8 cellular contexts compared by ENCODE assay signal in genomic region chr13:51832471-51833152, GRCh38. TPM values are rescaled to one million over a fixed set of nuclear protein-coding genes. Genes with fewer than 3 reads are reported as not detected.
DNase-seq lines count a peak whose midpoint lies in the region; ATAC-seq, FAIRE-seq and TF ChIP-seq lines count a peak whose summit lies in the region.

No MANE protein-coding gene starts in this region.

- DNase-seq in DND-41 = peak; percentile 26
- peak; percentile 27 for DNase-seq in HT-29 (ENCODE audit: low spot score)
- DNase-seq in T-helper 9 cell = peak; percentile 40
- DNase-seq in H1 (ENCODE audit: low read depth in 1 of 2, low spot score in 2 of 2) = no peak
- DNase-seq in naive thymus-derived CD8-positive, alpha-beta T cell = peak in 9 of 10 donors; percentile 51 to 84 (median 66)
- no peak for DNase-seq in retina
- DNase-seq in smooth muscle cell (lab: John Stamatoyannopoulos, UW; ENCODE audit: unreplicated experiment) = no peak

- peak; percentile 46 for TF ChIP-seq CTCF in DND-41 (IDR thresholded peaks at IDR 0.05; ENCODE audit: borderline replicate concordance, extremely low read depth, low read length, poor library complexity, severe bottlenecking)
- peak; percentile 64 to 70 (median 67) for TF ChIP-seq CTCF in H1 (IDR thresholded peaks at IDR 0.05; ENCODE audit: control extremely low read depth in 1 of 3, insufficient read depth in 1 of 3, low read depth in 1 of 3, low read length in 3 of 3)
- no peak for TF ChIP-seq CTCF in smooth muscle cell (IDR thresholded peaks at IDR 0.05; ENCODE audit: borderline replicate concordance, insufficient read depth, poor library complexity, severe bottlenecking)

- H3K4me1 ChIP-seq in DND-41 (ENCODE audit: insufficient read depth, low read length) = no peaks in the 10 kb centered on the region
- no peaks in the 10 kb centered on the region for H3K4me1 ChIP-seq in H1 (replicated peaks in 1 of 4; ENCODE audit: control insufficient read depth in 3 of 4, insufficient read depth in 4 of 4, low read length in 3 of 4)
- H3K4me1 ChIP-seq in smooth muscle cell (ENCODE audit: low read depth) = no peaks in the 10 kb centered on the region

- peak overlapping the region in 7 of 10 donors; percentile 46 to 73 (median 56) for H3K4me3 Mint-ChIP-seq in naive thymus-derived CD8-positive, alpha-beta T cell

- no peak for TF ChIP-seq EP300 in H1 (IDR thresholded peaks at IDR 0.05; ENCODE audit: borderline replicate concordance in 1 of 2, low read depth in 2 of 2, low read length in 2 of 2)

- no peaks in the 10 kb centered on the region for H3K9me3 Mint-ChIP-seq in naive thymus-derived CD8-positive, alpha-beta T cell

- H4K8ac ChIP-seq in H1 (ENCODE audit: extremely low read depth, insufficient read depth, low read length) = no peak overlapping the region

- POLR2A ChIA-PET in H1 (lab: Charles Lee; ENCODE audit: partially characterized antibody) = interaction anchor here (0.8 to 1.2 kb wide), 2 partner anchors 12 to 101 kb away, joined by 3 read pairs; no protein-coding TSS in a partner anchor
- POLR2A ChIA-PET in naive thymus-derived CD8-positive, alpha-beta T cell (lab: Charles Lee) = interaction anchor here (1.2 to 6.1 kb wide), 5 partner anchors 12 to 383 kb away, joined by 3 to 92 read pairs (median 11); no protein-coding TSS in a partner anchor

- H3K56ac ChIP-seq in H1 (replicated peaks; ENCODE audit: insufficient read length, low read depth, low read length) = no peak overlapping the region

- no peaks in the 10 kb centered on the region for H3K36me3 Mint-ChIP-seq in naive thymus-derived CD8-positive, alpha-beta T cell

- H3K9me3 ChIP-seq in DND-41 (ENCODE audit: insufficient read depth, low read length, severe bottlenecking) (no peaks in the 10 kb centered on the region), H1 (ENCODE audit: insufficient read depth in 2 of 2, low read depth in 1 of 2, low read length in 1 of 2) (no peaks in the 10 kb centered on the region), smooth muscle cell (replicated peaks; ENCODE audit: low read depth) (no peaks in the 10 kb centered on the region)

- ATAC-seq in DND-41 (ENCODE audit: insufficient read depth, low read depth) = peak; percentile 74
- peak; percentile 95 for ATAC-seq in GM19463 (IDR thresholded peaks at IDR 0.05; ENCODE audit: unreplicated experiment)
- ATAC-seq in naive thymus-derived CD8-positive, alpha-beta T cell = peak; percentile 97 to 98

- H3K14ac ChIP-seq in H1 (ENCODE audit: insufficient read length) = no peak overlapping the region

- CTCF ChIA-PET in H1 (lab: Charles Lee; ENCODE audit: partially characterized antibody) = interaction anchor here (0.7 to 8.8 kb wide), 15 partner anchors 10 to 399 kb away, joined by 3 to 105 read pairs (median 5); partner anchors contain the start of genes NEK5 and TMEM272

- no peak overlapping the region for H3K4me3 ChIP-seq in DND-41 (ENCODE audit: low read depth in 1 of 2, low read length in 2 of 2)
- no peak overlapping the region for H3K4me3 ChIP-seq in H1 (ENCODE audit: extremely low read depth in 1 of 4, insufficient read depth in 2 of 4, low read depth in 3 of 4, low read length in 4 of 4)
- no peak overlapping the region for H3K4me3 ChIP-seq in smooth muscle cell

- FAIRE-seq in H1 (lab: Jason Lieb, UNC) = peak; percentile 63

- WGBS in H1 (ENCODE audit: extremely low coverage in 1 of 2, insufficient coverage in 1 of 2, insufficient read length in 1 of 2, insufficient replicate concordance in 2 of 2, low coverage in 1 of 2, low lambda C conversion rate in 2 of 2, missing lambda C conversion rate in 1 of 2), 2 experiments = 81% methylated on average over 6 of the region's 6 CpGs; no CpG with 5 or more reads in 1 of the 2 experiments
- 80% methylated on average over 6 of the region's 6 CpGs for WGBS in smooth muscle cell (ENCODE audit: low lambda C conversion rate)

- no peak overlapping the region for H4K5ac ChIP-seq in H1 (ENCODE audit: insufficient read length, low read depth, low read length)

- H3K4me2 ChIP-seq in DND-41 (ENCODE audit: insufficient read depth, low read length) = no peak overlapping the region
- H3K4me2 ChIP-seq in H1 (ENCODE audit: insufficient read depth in 1 of 2, low read depth in 2 of 2, low read length in 2 of 2) = no peak overlapping the region
- no peak overlapping the region for H3K4me2 ChIP-seq in smooth muscle cell

- no peak overlapping the region for H3K27ac ChIP-seq in DND-41 (ENCODE audit: low read length)
- H3K27ac ChIP-seq in H1 (ENCODE audit: low read depth, low read length) = no peak overlapping the region
- no peak overlapping the region for H3K27ac ChIP-seq in smooth muscle cell (ENCODE audit: low read depth)

- no peak overlapping the region for H3K18ac ChIP-seq in H1 (ENCODE audit: extremely low read depth, low read length)

- peak; percentile 74 to 75 for TF ChIP-seq RAD21 in H1 (IDR thresholded peaks at IDR 0.05 in 1 of 2, conservative IDR thresholded peaks at IDR 0.05 in 1 of 2; ENCODE audit: low read depth in 2 of 2, low read length in 2 of 2)

- H2BK12ac ChIP-seq in H1 (ENCODE audit: low read depth, low read length) = no peak overlapping the region

- no peak for TF ChIP-seq POLR2A in H1 (IDR thresholded peaks at IDR 0.05; ENCODE audit: control extremely low read depth in 1 of 2, low read depth in 2 of 2, low read length in 2 of 2)

- no peaks in the 10 kb centered on the region for H3K23me2 ChIP-seq in H1 (ENCODE audit: low read depth, low read length)

- no peak overlapping the region for H2BK15ac ChIP-seq in H1 (ENCODE audit: low read length)

- H3F3A ChIP-seq in smooth muscle cell (ENCODE audit: low read depth) = no peaks in the 10 kb centered on the region

- H3K27ac Mint-ChIP-seq in naive thymus-derived CD8-positive, alpha-beta T cell = peak overlapping the region; percentile 3 to 91 (median 86)

- no peaks in the 10 kb centered on the region for H3K27me3 Mint-ChIP-seq in naive thymus-derived CD8-positive, alpha-beta T cell

- H3K9ac ChIP-seq in DND-41 (ENCODE audit: low read depth, low read length) (no peak overlapping the region), H1 (replicated peaks in 1 of 4; ENCODE audit: extremely low read depth in 1 of 4, low read depth in 3 of 4, low read length in 3 of 4) (no peak overlapping the region), smooth muscle cell (ENCODE audit: low read depth) (no peak overlapping the region)

- peaks cover 42 to 84% (median 63%) of the 10 kb centered on the region in 4 donors for H3K4me1 Mint-ChIP-seq in naive thymus-derived CD8-positive, alpha-beta T cell

- H4K20me1 ChIP-seq in DND-41 (ENCODE audit: insufficient read depth, low read length) (no peaks in the 10 kb centered on the region), H1 (replicated peaks in 1 of 2; ENCODE audit: control insufficient read depth in 1 of 2, insufficient read depth in 2 of 2, low read length in 2 of 2) (no peaks in the 10 kb centered on the region), smooth muscle cell (ENCODE audit: low read depth) (no peaks in the 10 kb centered on the region)

- H3K27me3 ChIP-seq in DND-41 (ENCODE audit: insufficient read depth, low read length, poor library complexity) (peaks cover 19% of the 10 kb centered on the region), H1 (replicated peaks in 1 of 4; ENCODE audit: control insufficient read depth in 3 of 4, extremely low read depth in 1 of 4, insufficient read depth in 3 of 4, low read length in 3 of 4) (no peaks in the 10 kb centered on the region), smooth muscle cell (ENCODE audit: low read depth) (no peaks in the 10 kb centered on the region)

- H2AK5ac ChIP-seq in H1 (ENCODE audit: low read depth, low read length) = no peak overlapping the region

- no peak overlapping the region for H3K4ac ChIP-seq in H1 (replicated peaks; ENCODE audit: insufficient read length, low read depth, low read length)

- H3K23ac ChIP-seq in H1 (ENCODE audit: insufficient read length) = no peak overlapping the region

- H2AFZ ChIP-seq in DND-41 (ENCODE audit: low read depth, low read length) = no peak overlapping the region
- H2AFZ ChIP-seq in H1 (ENCODE audit: low read length) = no peak overlapping the region
- no peak overlapping the region for H2AFZ ChIP-seq in smooth muscle cell (ENCODE audit: low read depth)

- H3K79me1 ChIP-seq in H1 (ENCODE audit: low read depth, low read length) = no peaks in the 10 kb centered on the region

- no peak overlapping the region for H4K91ac ChIP-seq in H1 (replicated peaks; ENCODE audit: insufficient read length, low read length)

- H3K36me3 ChIP-seq in DND-41 (ENCODE audit: insufficient read depth, low read length) (no peaks in the 10 kb centered on the region), H1 (ENCODE audit: control insufficient read depth in 2 of 4, insufficient read depth in 4 of 4, low read length in 3 of 4) (no peaks in the 10 kb centered on the region; a peak in 1 of 8 replicates), smooth muscle cell (ENCODE audit: low read depth) (no peaks in the 10 kb centered on the region)

- H2BK5ac ChIP-seq in H1 (ENCODE audit: low read depth, low read length) = no peak overlapping the region

- H3K79me2 ChIP-seq in DND-41 (ENCODE audit: insufficient read depth, low read length) = no peaks in the 10 kb centered on the region
- no peaks in the 10 kb centered on the region for H3K79me2 ChIP-seq in H1 (ENCODE audit: control insufficient read depth in 1 of 2, insufficient read depth in 2 of 2, low read length in 2 of 2)
- H3K79me2 ChIP-seq in smooth muscle cell (ENCODE audit: low read depth) = no peaks in the 10 kb centered on the region

- no peak overlapping the region for H2BK120ac ChIP-seq in H1 (replicated peaks; ENCODE audit: low read depth, low read length)

- no peak overlapping the region for H2BK20ac ChIP-seq in H1 (ENCODE audit: low read length)

RNA-seq across cellular contexts. Expression of gene TMEM272, which starts 12.4 kb away (rescaled TPM):
- not detected in 2 replicates for total RNA-seq in HT-29 (2014; rRNA removed; shearing (Covaris generic))
- total RNA-seq in H1 (2021; fragmentation: NEBNext Ultra II Directional; extraction: Animal tissue kit (Norgen Biotek cat#: 25700)) = not detected in 2 replicates
- polyA plus RNA-seq in H1 (2011; rRNA removed) = 0.05 and 0.06 TPM in 2 replicates
- polyA plus RNA-seq in H1 (2011; cell fraction: cytosol; rRNA removed) = 0.04 TPM
- 0.43 TPM for polyA plus RNA-seq in H1 (2011; cell fraction: nucleus; rRNA removed)
- polyA plus RNA-seq in H1 (2012, experiment 1 of 2) = 0.06 to 0.32 TPM (median 0.09 TPM) in 3 of 4 replicates, not detected in the other
- not detected for polyA plus RNA-seq in H1 (2012, experiment 2 of 2)
- polyA plus RNA-seq in H1 (2013, experiment 1 of 2) = 0.04 TPM
- polyA plus RNA-seq in H1 (2013, experiment 2 of 2) = 0.02 TPM
- polyA minus RNA-seq in H1 (2011; rRNA and poly(A)+ RNA removed) = 0.28 and 0.29 TPM in 2 replicates
- polyA minus RNA-seq in H1 (2011; cell fraction: cytosol; rRNA and poly(A)+ RNA removed) = not detected
- 0.30 TPM for polyA minus RNA-seq in H1 (2011; cell fraction: nucleus; rRNA and poly(A)+ RNA removed)
- 10 to 100 TPM; 14.7 to 15.4 TPM for total RNA-seq in naive thymus-derived CD8-positive, alpha-beta T cell
- polyA plus RNA-seq in naive thymus-derived CD8-positive, alpha-beta T cell = under 1 TPM; 0.29 to 0.75 (median 0.52) TPM
- 0.18 TPM in 2 replicates for total RNA-seq in smooth muscle cell
- polyA plus RNA-seq in smooth muscle cell = 0.22 and 0.26 TPM in 2 replicates

RNA-seq across cellular contexts. Expression of gene DHRS12, which starts 28.6 kb away (rescaled TPM):
- total RNA-seq in HT-29 (2014; rRNA removed; shearing (Covaris generic)) = 8.0 and 9.8 TPM in 2 replicates
- total RNA-seq in H1 (2021; fragmentation: NEBNext Ultra II Directional; extraction: Animal tissue kit (Norgen Biotek cat#: 25700)) = 6.0 and 8.7 TPM in 2 replicates
- polyA plus RNA-seq in H1 (2011; rRNA removed) (8.7 and 10.3 TPM in 2 replicates), smooth muscle cell (9.8 and 9.9 TPM in 2 replicates)
- polyA plus RNA-seq in H1 (2011; cell fraction: cytosol; rRNA removed) = 9.7 TPM
- 19.8 TPM for polyA plus RNA-seq in H1 (2011; cell fraction: nucleus; rRNA removed)
- 10.0 to 13.4 TPM (median 11.4 TPM) in 4 replicates for polyA plus RNA-seq in H1 (2012, experiment 1 of 2)
- 4.7 TPM for polyA plus RNA-seq in H1 (2012, experiment 2 of 2)
- 8.4 TPM for polyA plus RNA-seq in H1 (2013, experiment 1 of 2)
- 9.0 TPM for polyA plus RNA-seq in H1 (2013, experiment 2 of 2)
- 5.3 and 7.8 TPM in 2 replicates for polyA minus RNA-seq in H1 (2011; rRNA and poly(A)+ RNA removed)
- polyA minus RNA-seq in H1 (2011; cell fraction: cytosol; rRNA and poly(A)+ RNA removed) = 7.1 TPM
- 14.8 TPM for polyA minus RNA-seq in H1 (2011; cell fraction: nucleus; rRNA and poly(A)+ RNA removed)
- total RNA-seq in naive thymus-derived CD8-positive, alpha-beta T cell = 10 to 100 TPM; 22.6 to 24.2 TPM
- 10 to 100 TPM; 22.1 to 33.2 (median 26.0) TPM for polyA plus RNA-seq in naive thymus-derived CD8-positive, alpha-beta T cell
- total RNA-seq in smooth muscle cell = 4.3 and 5.7 TPM in 2 replicates

RNA-seq across cellular contexts. Expression of gene CCDC70, which starts 29.2 kb away (rescaled TPM):
- not detected in 2 replicates for total RNA-seq in HT-29 (2014; rRNA removed; shearing (Covaris generic))
- total RNA-seq in H1 (2021; fragmentation: NEBNext Ultra II Directional; extraction: Animal tissue kit (Norgen Biotek cat#: 25700)) = not detected in 2 replicates
- polyA plus RNA-seq in H1 (2011; rRNA removed) (not detected in 2 replicates), smooth muscle cell (not detected in 2 replicates)
- polyA plus RNA-seq in H1 (2011; cell fraction: cytosol; rRNA removed) = not detected
- not detected for polyA plus RNA-seq in H1 (2011; cell fraction: nucleus; rRNA removed)
- not detected in 4 replicates for polyA plus RNA-seq in H1 (2012, experiment 1 of 2)
- polyA plus RNA-seq in H1 (2012, experiment 2 of 2) = not detected
- polyA plus RNA-seq in H1 (2013, experiment 1 of 2) = not detected
- not detected for polyA plus RNA-seq in H1 (2013, experiment 2 of 2)
- polyA minus RNA-seq in H1 (2011; rRNA and poly(A)+ RNA removed) = not detected in 2 replicates
- not detected for polyA minus RNA-seq in H1 (2011; cell fraction: cytosol; rRNA and poly(A)+ RNA removed)
- not detected for polyA minus RNA-seq in H1 (2011; cell fraction: nucleus; rRNA and poly(A)+ RNA removed)
- not detected for total RNA-seq in naive thymus-derived CD8-positive, alpha-beta T cell
- polyA plus RNA-seq in naive thymus-derived CD8-positive, alpha-beta T cell = not detected
- not detected in 2 replicates for total RNA-seq in smooth muscle cell

Comparison
In these comparisons a context has a peak if more than half of its experiments do, and no peak if none do; other contexts are left out.
1. DNase-seq: peak in DND-41 (single experiment), HT-29 (single experiment), T-helper 9 cell (single experiment) and naive thymus-derived CD8-positive, alpha-beta T cell (9 of 10); none in H1 (0 of 2), retina (single experiment) and smooth muscle cell (single experiment).
2. RNA of gene TMEM272, which starts 12.4 kb away (total RNA-seq): 14.7 to 15.4 TPM in naive thymus-derived CD8-positive, alpha-beta T cell; 0.18 TPM in smooth muscle cell, not detected in H1 and not detected in HT-29; every median in the first group is over 10 times any median in the second.
3. Peak in every context shown above with its lines, with median percentiles within 50 percentile points of each other: ATAC-seq.